27 cellular contexts compared by ENCODE assay signal in genomic region chr16:35492225-35492624, GRCh38.
A peak's percentile ranks its signal among the peaks of the same experiment; 100 is the strongest.
DNase-seq lines count a peak whose midpoint lies in the region; ATAC-seq and TF ChIP-seq lines count a peak whose summit lies in the region.
"Had no signal": no experiment of that assay in that cellular context is flagged by ENCODE, and none has a peak within 500 bp of the region (broad histone marks: within the 10 kb centered on the region; RNA-seq: fewer than 3 reads in every experiment).

No MANE protein-coding gene starts in this region.

- H3K27ac ChIP-seq in coronary artery: no peak overlapping the region
- H3K27ac ChIP-seq: adrenal gland, breast epithelium, heart right ventricle, prostate gland, SJSA1, tibial artery had no signal

- H3K27me3 Mint-ChIP-seq in mesothelial cell of epicardium (ENCODE audit: low read depth): no peaks in the 10 kb centered on the region
- H3K27me3 Mint-ChIP-seq: activated CD8-positive, alpha-beta T cell treated with anti-CD3 and anti-CD28 coated beads for 36 hours had no signal

- H3K4me3 ChIP-seq in BE2C (ENCODE audit: low read depth, low read length) (no peak overlapping the region), coronary artery (no peak overlapping the region)
- H3K4me3 ChIP-seq: adrenal gland, breast epithelium, GM12878, heart right ventricle, prostate gland, SJSA1, tibial artery had no signal

- DNase-seq in BE2C (peak; percentile 46), HT1080 (ENCODE audit: low read depth) (peak; percentile 68), NCI-H2227 (lab: John Stamatoyannopoulos, UW; ENCODE audit: unreplicated experiment) (peak; percentile 94), SHP77 (lab: John Stamatoyannopoulos, UW) (peak; percentile 99 to 100), coronary artery (ENCODE audit: low spot score) (no peak), mesothelial cell of epicardium (ENCODE audit: low spot score in 2 of 2, unreplicated experiment in 2 of 2) (no peak)
- no peak for DNase-seq in activated CD4-positive, CD25-positive, alpha-beta regulatory T cell treated with anti-CD3 and anti-CD28 coated beads, Interleukin-2, amount 50 U/mL, for 72 hours
- DNase-seq: ACHN; activated CD4-positive, CD25-positive, alpha-beta regulatory T cell; activated CD8-positive, alpha-beta T cell treated with anti-CD3 and anti-CD28 coated beads for 36 hours; activated T-cell treated with anti-CD3 and anti-CD28 coated beads, Interleukin-2, amount 50 U/mL, for 1 hour; C1 segment of cervical spinal cord; cortex of kidney; heart right ventricle; Karpas-422; NCI-H1417 treated with DMSO at 0.1 percent for 48 hours; NCI-H69; PC-3; stimulated activated CD4-positive, alpha-beta T cell treated with anti-CD3 and anti-CD28 coated beads, Interleukin-1b, Interleukin-23, amount 100 ng/mL, for 48 hours; stimulated activated naive CD4-positive, alpha-beta T cell; tibial artery had no signal

- H3K9me3 Mint-ChIP-seq in mesothelial cell of epicardium: peaks cover 70% of the 10 kb centered on the region

- no peak for ATAC-seq in GM21576 (IDR thresholded peaks at IDR 0.05; ENCODE audit: unreplicated experiment)
- ATAC-seq: activated CD8-positive, alpha-beta T cell treated with anti-CD3 and anti-CD28 coated beads for 36 hours; GM12878; heart right ventricle; PC-3 had no signal

- TF ChIP-seq CTCF in BE2C (IDR thresholded peaks at IDR 0.05; ENCODE audit: low read depth, low read length): 0 out of 2 replicates have a peak, but pooled peaks have one; percentile 19
- no peak for TF ChIP-seq CTCF in coronary artery (IDR thresholded peaks at IDR 0.05)
- TF ChIP-seq CTCF in mesothelial cell of epicardium (IDR thresholded peaks at IDR 0.05; ENCODE audit: unreplicated experiment): no peak

- H3K27me3 ChIP-seq in BE2C: no peaks in the 10 kb centered on the region
- H3K27me3 ChIP-seq: adrenal gland, SJSA1, tibial artery had no signal

- no peaks in the 10 kb centered on the region for H3K4me1 ChIP-seq in BE2C
- H3K4me1 ChIP-seq: adrenal gland, breast epithelium, heart right ventricle, prostate gland, SJSA1, tibial artery had no signal

- H3K4me3 Mint-ChIP-seq in mesothelial cell of epicardium: no peak overlapping the region
- H3K4me3 Mint-ChIP-seq: activated CD8-positive, alpha-beta T cell treated with anti-CD3 and anti-CD28 coated beads for 36 hours had no signal

- no peaks in the 10 kb centered on the region for H3K9me3 ChIP-seq in BE2C
- H3K9me3 ChIP-seq: adrenal gland, breast epithelium, prostate gland, tibial artery had no signal

- H3K36me3 Mint-ChIP-seq in mesothelial cell of epicardium: no peaks in the 10 kb centered on the region

- no peaks in the 10 kb centered on the region for H3K36me3 ChIP-seq in BE2C
- H3K36me3 ChIP-seq: adrenal gland, breast epithelium, heart right ventricle, prostate gland, SJSA1, tibial artery had no signal

- no peak overlapping the region for H3K27ac Mint-ChIP-seq in mesothelial cell of epicardium
- H3K27ac Mint-ChIP-seq: activated CD8-positive, alpha-beta T cell treated with anti-CD3 and anti-CD28 coated beads for 36 hours had no signal

- H3K4me1 Mint-ChIP-seq in mesothelial cell of epicardium: no peaks in the 10 kb centered on the region

Comparison
In these comparisons a context has a peak if more than half of its experiments do, and no peak if none do; other contexts are left out.
1. DNase-seq: peak in BE2C (single experiment), HT1080 (single experiment), NCI-H2227 (single experiment) and SHP77 (2 of 2); none in coronary artery (single experiment), activated CD4-positive, CD25-positive, alpha-beta regulatory T cell treated with anti-CD3 and anti-CD28 coated beads, Interleukin-2, amount 50 U/mL, for 72 hours (single experiment) and mesothelial cell of epicardium (0 of 2).